1 cellular context compared by ENCODE assay signal in the genomic region with DNA sequence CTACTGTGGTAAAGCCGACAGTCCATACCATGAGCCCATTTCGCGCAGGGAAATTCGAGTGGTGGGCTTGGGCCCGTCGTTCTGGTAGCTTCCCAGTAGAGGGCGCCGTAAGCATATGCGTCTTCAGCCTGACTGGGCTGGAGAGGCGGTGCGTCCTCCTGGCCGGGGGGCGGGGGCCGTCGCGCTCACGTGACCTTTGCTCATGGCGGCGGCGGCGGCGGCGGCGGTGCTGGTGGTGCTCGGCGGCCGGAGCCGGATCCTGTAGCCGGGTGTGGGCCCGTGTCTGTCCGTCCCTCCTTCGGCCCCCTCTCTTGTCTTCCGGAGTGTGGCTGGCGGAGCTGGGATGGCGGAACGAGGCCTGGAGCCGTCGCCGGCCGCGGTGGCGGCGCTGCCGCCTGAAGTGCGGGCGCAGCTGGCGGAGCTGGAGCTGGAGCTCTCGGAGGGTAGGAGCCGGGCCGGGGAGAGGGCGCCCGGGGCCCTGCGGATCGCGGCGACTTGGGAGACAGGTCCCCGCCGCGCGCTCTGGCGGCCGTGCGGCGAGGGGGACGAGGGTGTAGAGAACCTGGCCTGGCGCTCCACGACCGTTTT.
TF ChIP-seq lines count a peak whose summit lies in the region.

A gene with protein sequence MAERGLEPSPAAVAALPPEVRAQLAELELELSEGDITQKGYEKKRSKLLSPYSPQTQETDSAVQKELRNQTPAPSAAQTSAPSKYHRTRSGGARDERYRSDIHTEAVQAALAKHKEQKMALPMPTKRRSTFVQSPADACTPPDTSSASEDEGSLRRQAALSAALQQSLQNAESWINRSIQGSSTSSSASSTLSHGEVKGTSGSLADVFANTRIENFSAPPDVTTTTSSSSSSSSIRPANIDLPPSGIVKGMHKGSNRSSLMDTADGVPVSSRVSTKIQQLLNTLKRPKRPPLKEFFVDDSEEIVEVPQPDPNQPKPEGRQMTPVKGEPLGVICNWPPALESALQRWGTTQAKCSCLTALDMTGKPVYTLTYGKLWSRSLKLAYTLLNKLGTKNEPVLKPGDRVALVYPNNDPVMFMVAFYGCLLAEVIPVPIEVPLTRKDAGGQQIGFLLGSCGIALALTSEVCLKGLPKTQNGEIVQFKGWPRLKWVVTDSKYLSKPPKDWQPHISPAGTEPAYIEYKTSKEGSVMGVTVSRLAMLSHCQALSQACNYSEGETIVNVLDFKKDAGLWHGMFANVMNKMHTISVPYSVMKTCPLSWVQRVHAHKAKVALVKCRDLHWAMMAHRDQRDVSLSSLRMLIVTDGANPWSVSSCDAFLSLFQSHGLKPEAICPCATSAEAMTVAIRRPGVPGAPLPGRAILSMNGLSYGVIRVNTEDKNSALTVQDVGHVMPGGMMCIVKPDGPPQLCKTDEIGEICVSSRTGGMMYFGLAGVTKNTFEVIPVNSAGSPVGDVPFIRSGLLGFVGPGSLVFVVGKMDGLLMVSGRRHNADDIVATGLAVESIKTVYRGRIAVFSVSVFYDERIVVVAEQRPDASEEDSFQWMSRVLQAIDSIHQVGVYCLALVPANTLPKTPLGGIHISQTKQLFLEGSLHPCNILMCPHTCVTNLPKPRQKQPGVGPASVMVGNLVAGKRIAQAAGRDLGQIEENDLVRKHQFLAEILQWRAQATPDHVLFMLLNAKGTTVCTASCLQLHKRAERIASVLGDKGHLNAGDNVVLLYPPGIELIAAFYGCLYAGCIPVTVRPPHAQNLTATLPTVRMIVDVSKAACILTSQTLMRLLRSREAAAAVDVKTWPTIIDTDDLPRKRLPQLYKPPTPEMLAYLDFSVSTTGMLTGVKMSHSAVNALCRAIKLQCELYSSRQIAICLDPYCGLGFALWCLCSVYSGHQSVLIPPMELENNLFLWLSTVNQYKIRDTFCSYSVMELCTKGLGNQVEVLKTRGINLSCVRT (N-terminal part only) (plus strand): TSS at position 188 of the 588 bp plus-strand sequence. CDS start 156 bp downstream, at position 344.

TF ChIP-seq in HepG2, 621 proteins besides CTCF, POLR2A, EP300 and RAD21 (continued from another document):
- TF ChIP-seq ZNF670 (CRISPR knock-in tag; IDR thresholded peaks at IDR 0.05; ENCODE audit: borderline replicate concordance) (peak; percentile 10; the same call in 1 of the 2 replicates), POLR2AphosphoS2 (IDR thresholded peaks at IDR 0.05; ENCODE audit: low read depth, low read length) (no peak), MTA3 (CRISPR knock-in tag; IDR thresholded peaks at IDR 0.05) (no peak), KMT2A (CRISPR knock-in tag; IDR thresholded peaks at IDR 0.05) (peak; percentile 70; the same call in 1 of the 2 replicates), ZBTB20 (CRISPR knock-in tag; IDR thresholded peaks at IDR 0.05; ENCODE audit: borderline replicate concordance, low read depth) (peak; percentile 60; the same call in 1 of the 2 replicates), SNRNP70 (IDR thresholded peaks at IDR 0.05; ENCODE audit: low read depth, low read length) (no peak), EEA1 (CRISPR knock-in tag; IDR thresholded peaks at IDR 0.05; ENCODE audit: borderline replicate concordance) (0 out of 2 replicates have a peak, but pooled peaks have one; percentile 59), SUZ12 (IDR thresholded peaks at IDR 0.05; ENCODE audit: low read depth, low read length) (no peak), SNAPC2 (CRISPR knock-in tag; IDR thresholded peaks at IDR 0.05) (no peak), GATAD2A (CRISPR knock-in tag; IDR thresholded peaks at IDR 0.05) (peak; percentile 58), SNAI1 (CRISPR knock-in tag; IDR thresholded peaks at IDR 0.05; ENCODE audit: borderline replicate concordance) (no peak), HNRNPL (IDR thresholded peaks at IDR 0.05; ENCODE audit: low read depth, low read length) (no peak), SALL1 (CRISPR knock-in tag; IDR thresholded peaks at IDR 0.05) (peak; percentile 88), KLF15 (CRISPR knock-in tag; IDR thresholded peaks at IDR 0.05; ENCODE audit: borderline replicate concordance) (no peak), NR2F6 (IDR thresholded peaks at IDR 0.05) (no peak), NR2F6 (CRISPR knock-in tag; IDR thresholded peaks at IDR 0.05) (peak; percentile 72), RFXANK (CRISPR knock-in tag; IDR thresholded peaks at IDR 0.05) (no peak), TEAD2 (CRISPR knock-in tag; IDR thresholded peaks at IDR 0.05) (no peak), ZNF253 (CRISPR knock-in tag; IDR thresholded peaks at IDR 0.05; ENCODE audit: borderline replicate concordance) (no peak), HDAC1 (CRISPR knock-in tag; IDR thresholded peaks at IDR 0.05) (peak; percentile 71), ZKSCAN1 (IDR thresholded peaks at IDR 0.05; ENCODE audit: low read length) (no peak), DR1 (CRISPR knock-in tag; IDR thresholded peaks at IDR 0.05) (no peak), ZNF577 (CRISPR knock-in tag; IDR thresholded peaks at IDR 0.05; ENCODE audit: borderline replicate concordance, low read depth) (no peak), HDAC6 (IDR thresholded peaks at IDR 0.05; ENCODE audit: low read depth, low read length) (no peak), ZNF790 (CRISPR knock-in tag; IDR thresholded peaks at IDR 0.05; ENCODE audit: borderline replicate concordance) (no peak), ZNF3 (CRISPR knock-in tag; IDR thresholded peaks at IDR 0.05) (no peak)
- TF ChIP-seq, protein P1, sequence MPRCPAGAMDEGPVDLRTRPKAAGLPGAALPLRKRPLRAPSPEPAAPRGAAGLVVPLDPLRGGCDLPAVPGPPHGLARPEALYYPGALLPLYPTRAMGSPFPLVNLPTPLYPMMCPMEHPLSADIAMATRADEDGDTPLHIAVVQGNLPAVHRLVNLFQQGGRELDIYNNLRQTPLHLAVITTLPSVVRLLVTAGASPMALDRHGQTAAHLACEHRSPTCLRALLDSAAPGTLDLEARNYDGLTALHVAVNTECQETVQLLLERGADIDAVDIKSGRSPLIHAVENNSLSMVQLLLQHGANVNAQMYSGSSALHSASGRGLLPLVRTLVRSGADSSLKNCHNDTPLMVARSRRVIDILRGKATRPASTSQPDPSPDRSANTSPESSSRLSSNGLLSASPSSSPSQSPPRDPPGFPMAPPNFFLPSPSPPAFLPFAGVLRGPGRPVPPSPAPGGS (CRISPR knock-in tag; IDR thresholded peaks at IDR 0.05), result peak; percentile 56; the same call in 1 of the 2 replicates
- TF ChIP-seq, protein P2, sequence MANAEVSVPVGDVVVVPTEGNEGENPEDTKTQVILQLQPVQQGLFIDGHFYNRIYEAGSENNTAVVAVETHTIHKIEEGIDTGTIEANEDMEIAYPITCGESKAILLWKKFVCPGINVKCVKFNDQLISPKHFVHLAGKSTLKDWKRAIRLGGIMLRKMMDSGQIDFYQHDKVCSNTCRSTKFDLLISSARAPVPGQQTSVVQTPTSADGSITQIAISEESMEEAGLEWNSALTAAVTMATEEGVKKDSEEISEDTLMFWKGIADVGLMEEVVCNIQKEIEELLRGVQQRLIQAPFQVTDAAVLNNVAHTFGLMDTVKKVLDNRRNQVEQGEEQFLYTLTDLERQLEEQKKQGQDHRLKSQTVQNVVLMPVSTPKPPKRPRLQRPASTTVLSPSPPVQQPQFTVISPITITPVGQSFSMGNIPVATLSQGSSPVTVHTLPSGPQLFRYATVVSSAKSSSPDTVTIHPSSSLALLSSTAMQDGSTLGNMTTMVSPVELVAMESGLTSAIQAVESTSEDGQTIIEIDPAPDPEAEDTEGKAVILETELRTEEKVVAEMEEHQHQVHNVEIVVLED (CRISPR knock-in tag; IDR thresholded peaks at IDR 0.05; ENCODE audit: borderline replicate concordance), result peak; percentile 77
- TF ChIP-seq, protein P3, sequence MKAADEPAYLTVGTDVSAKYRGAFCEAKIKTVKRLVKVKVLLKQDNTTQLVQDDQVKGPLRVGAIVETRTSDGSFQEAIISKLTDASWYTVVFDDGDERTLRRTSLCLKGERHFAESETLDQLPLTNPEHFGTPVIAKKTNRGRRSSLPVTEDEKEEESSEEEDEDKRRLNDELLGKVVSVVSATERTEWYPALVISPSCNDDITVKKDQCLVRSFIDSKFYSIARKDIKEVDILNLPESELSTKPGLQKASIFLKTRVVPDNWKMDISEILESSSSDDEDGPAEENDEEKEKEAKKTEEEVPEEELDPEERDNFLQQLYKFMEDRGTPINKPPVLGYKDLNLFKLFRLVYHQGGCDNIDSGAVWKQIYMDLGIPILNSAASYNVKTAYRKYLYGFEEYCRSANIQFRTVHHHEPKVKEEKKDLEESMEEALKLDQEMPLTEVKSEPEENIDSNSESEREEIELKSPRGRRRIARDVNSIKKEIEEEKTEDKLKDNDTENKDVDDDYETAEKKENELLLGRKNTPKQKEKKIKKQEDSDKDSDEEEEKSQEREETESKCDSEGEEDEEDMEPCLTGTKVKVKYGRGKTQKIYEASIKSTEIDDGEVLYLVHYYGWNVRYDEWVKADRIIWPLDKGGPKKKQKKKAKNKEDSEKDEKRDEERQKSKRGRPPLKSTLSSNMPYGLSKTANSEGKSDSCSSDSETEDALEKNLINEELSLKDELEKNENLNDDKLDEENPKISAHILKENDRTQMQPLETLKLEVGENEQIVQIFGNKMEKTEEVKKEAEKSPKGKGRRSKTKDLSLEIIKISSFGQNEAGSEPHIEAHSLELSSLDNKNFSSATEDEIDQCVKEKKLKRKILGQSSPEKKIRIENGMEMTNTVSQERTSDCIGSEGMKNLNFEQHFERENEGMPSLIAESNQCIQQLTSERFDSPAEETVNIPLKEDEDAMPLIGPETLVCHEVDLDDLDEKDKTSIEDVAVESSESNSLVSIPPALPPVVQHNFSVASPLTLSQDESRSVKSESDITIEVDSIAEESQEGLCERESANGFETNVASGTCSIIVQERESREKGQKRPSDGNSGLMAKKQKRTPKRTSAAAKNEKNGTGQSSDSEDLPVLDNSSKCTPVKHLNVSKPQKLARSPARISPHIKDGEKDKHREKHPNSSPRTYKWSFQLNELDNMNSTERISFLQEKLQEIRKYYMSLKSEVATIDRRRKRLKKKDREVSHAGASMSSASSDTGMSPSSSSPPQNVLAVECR (CRISPR knock-in tag; IDR thresholded peaks at IDR 0.05; ENCODE audit: borderline replicate concordance), result peak; percentile 75
- TF ChIP-seq, protein P4, sequence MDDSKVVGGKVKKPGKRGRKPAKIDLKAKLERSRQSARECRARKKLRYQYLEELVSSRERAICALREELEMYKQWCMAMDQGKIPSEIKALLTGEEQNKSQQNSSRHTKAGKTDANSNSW (CRISPR knock-in tag; IDR thresholded peaks at IDR 0.05; ENCODE audit: borderline replicate concordance), result no peak; the same call in 1 of the 2 replicates
- TF ChIP-seq, protein P5, sequence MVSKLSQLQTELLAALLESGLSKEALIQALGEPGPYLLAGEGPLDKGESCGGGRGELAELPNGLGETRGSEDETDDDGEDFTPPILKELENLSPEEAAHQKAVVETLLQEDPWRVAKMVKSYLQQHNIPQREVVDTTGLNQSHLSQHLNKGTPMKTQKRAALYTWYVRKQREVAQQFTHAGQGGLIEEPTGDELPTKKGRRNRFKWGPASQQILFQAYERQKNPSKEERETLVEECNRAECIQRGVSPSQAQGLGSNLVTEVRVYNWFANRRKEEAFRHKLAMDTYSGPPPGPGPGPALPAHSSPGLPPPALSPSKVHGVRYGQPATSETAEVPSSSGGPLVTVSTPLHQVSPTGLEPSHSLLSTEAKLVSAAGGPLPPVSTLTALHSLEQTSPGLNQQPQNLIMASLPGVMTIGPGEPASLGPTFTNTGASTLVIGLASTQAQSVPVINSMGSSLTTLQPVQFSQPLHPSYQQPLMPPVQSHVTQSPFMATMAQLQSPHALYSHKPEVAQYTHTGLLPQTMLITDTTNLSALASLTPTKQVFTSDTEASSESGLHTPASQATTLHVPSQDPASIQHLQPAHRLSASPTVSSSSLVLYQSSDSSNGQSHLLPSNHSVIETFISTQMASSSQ (IDR thresholded peaks at IDR 0.05; ENCODE audit: low read depth), result no peak
- TF ChIP-seq, protein P5 (CRISPR knock-in tag; IDR thresholded peaks at IDR 0.05; ENCODE audit: borderline replicate concordance), result no peak
- TF ChIP-seq, protein P6, sequence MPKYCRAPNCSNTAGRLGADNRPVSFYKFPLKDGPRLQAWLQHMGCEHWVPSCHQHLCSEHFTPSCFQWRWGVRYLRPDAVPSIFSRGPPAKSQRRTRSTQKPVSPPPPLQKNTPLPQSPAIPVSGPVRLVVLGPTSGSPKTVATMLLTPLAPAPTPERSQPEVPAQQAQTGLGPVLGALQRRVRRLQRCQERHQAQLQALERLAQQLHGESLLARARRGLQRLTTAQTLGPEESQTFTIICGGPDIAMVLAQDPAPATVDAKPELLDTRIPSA (CRISPR knock-in tag; IDR thresholded peaks at IDR 0.05; ENCODE audit: borderline replicate concordance), result no peak
- TF ChIP-seq, protein P7, sequence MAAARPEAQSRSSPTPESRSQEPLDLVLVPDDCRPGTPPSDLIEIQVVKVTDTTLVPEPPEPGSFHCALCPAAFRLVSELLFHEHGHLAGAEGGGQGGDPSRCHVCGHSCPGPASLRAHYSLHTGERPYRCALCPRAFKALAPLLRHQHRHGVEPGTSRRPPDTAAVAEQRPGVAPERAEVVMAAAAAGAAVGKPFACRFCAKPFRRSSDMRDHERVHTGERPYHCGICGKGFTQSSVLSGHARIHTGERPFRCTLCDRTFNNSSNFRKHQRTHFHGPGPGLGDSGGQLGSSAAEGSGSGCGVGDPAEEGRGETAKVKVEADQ (CRISPR knock-in tag; IDR thresholded peaks at IDR 0.05; ENCODE audit: borderline replicate concordance), result no peak
